ENCODE assay signal across 10 cellular contexts in the genomic region with DNA sequence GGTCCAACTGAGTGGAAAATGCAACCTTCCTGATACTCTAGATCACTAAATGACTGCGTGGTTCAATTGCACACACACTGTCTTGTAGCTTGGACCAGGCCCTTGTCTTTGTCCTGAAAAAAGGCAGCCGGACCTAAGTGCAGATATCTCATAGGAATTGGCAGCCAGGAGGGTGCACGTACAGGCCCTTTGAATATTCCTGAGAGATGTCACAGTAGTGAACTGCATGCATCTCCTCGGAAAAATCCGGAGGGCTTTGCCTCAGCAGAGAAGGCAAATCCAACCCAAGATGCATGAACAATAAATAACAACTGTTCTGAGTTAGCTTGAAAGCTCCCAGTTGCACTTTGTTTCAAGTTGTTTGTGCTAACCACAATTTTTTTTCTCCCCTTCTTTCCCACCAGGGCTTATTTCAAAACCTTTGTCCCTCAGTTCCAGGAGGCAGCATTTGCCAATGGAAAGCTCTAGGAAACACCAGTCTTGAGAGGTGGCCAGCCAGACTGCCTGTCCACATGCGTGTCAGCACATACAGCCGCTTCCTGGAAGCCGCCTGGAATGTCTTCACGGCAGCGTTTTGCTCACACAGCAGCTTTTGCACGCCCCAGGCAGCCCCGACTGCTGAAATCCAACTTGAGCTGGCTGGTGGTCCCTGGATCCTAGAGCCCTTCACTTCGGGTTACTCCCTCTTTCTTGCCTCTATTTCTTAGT. TPM values are rescaled to one million over a fixed set of nuclear protein-coding genes. Genes with fewer than 3 reads are reported as not detected.
DNase-seq lines count a peak whose midpoint lies in the region; ATAC-seq and TF ChIP-seq lines count a peak whose summit lies in the region.
"Had no signal": no experiment of that assay in that cellular context is flagged by ENCODE, and none has a peak within 500 bp of the region (broad histone marks: within the 10 kb centered on the region; RNA-seq: fewer than 3 reads in every experiment).

No MANE protein-coding gene starts in this region.

- no peaks in the 10 kb centered on the region for H3K9me3 Mint-ChIP-seq in H9
- no peaks in the 10 kb centered on the region for H3K9me3 Mint-ChIP-seq in chondrocyte (ENCODE audit: low read depth)

- intact Hi-C loops in left lung (cut with DNase I) = no loop called here

- H2BK120ac ChIP-seq in H9 (ENCODE audit: low read depth, low read length, poor library complexity, severe bottlenecking) = no peak overlapping the region

- WGBS in H9 (ENCODE audit: extremely low coverage, insufficient read length, low lambda C conversion rate) = no CpG with 5 or more reads among the region's 13 CpGs

- H3K27ac ChIP-seq in H9 (ENCODE audit: insufficient read length, low read depth, low read length) (no peak overlapping the region), left lung (peak overlapping the region; percentile 20 to 44), stomach smooth muscle (ENCODE audit: low read length) (peak overlapping the region; percentile 58)

- ATAC-seq in left lung (peak; percentile 59), GM21825 (IDR thresholded peaks at IDR 0.05; ENCODE audit: unreplicated experiment) (no peak)
- ATAC-seq: GM12878 had no signal

- no peak overlapping the region for H3K14ac ChIP-seq in H9 (ENCODE audit: insufficient read depth, low read length)

- no peak overlapping the region for H3K9ac ChIP-seq in H9 (ENCODE audit: extremely low read depth, insufficient read length, low read length)
- peak overlapping the region in 1 of 2 donors; percentile 36 for H3K9ac ChIP-seq in stomach smooth muscle (ENCODE audit: low read length in 2 of 2)

- peaks cover 25 to 33% of the 10 kb centered on the region in 2 experiments for H3K4me1 Mint-ChIP-seq in H9
- peaks cover 80% of the 10 kb centered on the region for H3K4me1 Mint-ChIP-seq in chondrocyte (ENCODE audit: low read depth)

- no peak overlapping the region for H4K8ac ChIP-seq in H9 (replicated peaks; ENCODE audit: insufficient read length, low read depth, low read length)

- no peak overlapping the region for H2AFZ ChIP-seq in H9 (ENCODE audit: low read length)

- TF ChIP-seq CTCF in H9 (conservative IDR thresholded peaks at IDR 0.05) (no peak), chondrocyte (IDR thresholded peaks at IDR 0.05) (peak; percentile 31), left lung (IDR thresholded peaks at IDR 0.05) (no peak)

- no peak overlapping the region for H3K4me2 ChIP-seq in H9 (ENCODE audit: insufficient read depth, insufficient read length, low read length)

- no peak overlapping the region for H4K5ac ChIP-seq in H9 (ENCODE audit: insufficient read length, low read depth, low read length)

- H3K18ac ChIP-seq in H9 (ENCODE audit: insufficient read length, low read depth, low read length) = no peak overlapping the region

- H4K20me1 ChIP-seq in H9 (ENCODE audit: control insufficient read depth, insufficient read depth, insufficient read length) = no peaks in the 10 kb centered on the region

- H3K4ac ChIP-seq in H9 (ENCODE audit: low read depth, low read length) = no peak overlapping the region

- H3K27me3 ChIP-seq in H9 (ENCODE audit: insufficient read depth, low read length) (no peaks in the 10 kb centered on the region), left lung (no peaks in the 10 kb centered on the region), stomach smooth muscle (ENCODE audit: control insufficient read depth in 1 of 2, insufficient read depth in 2 of 2, low read length in 2 of 2) (no peaks in the 10 kb centered on the region)

- peak overlapping the region; percentile 18 to 83 (median 55); a peak in 4 of 7 replicates for H3K27ac Mint-ChIP-seq in H9
- H3K27ac Mint-ChIP-seq in chondrocyte (ENCODE audit: unreplicated experiment) = peak overlapping the region; percentile 97

- DNase-seq in H9 = no peak
- no peak for DNase-seq in chondrocyte (ENCODE audit: low spot score)
- peak in 1 of 2 donors; percentile 78 for DNase-seq in left lung
- no peak for DNase-seq in HUDEP-2 (lab: John Stamatoyannopoulos, UW; ENCODE audit: unreplicated experiment in 76 of 76)
- DNase-seq in D341Med (ENCODE audit: low spot score) = no peak
- no peak for DNase-seq in NCI-H748 treated with DMSO at 0.1 percent for 48 hours (lab: John Stamatoyannopoulos, UW)
- DNase-seq: activated T-cell treated with anti-CD3 and anti-CD28 coated beads, Interleukin-2, amount 50 U/mL, for 1 hour had no signal

- no peaks in the 10 kb centered on the region for H3K9me3 ChIP-seq in H9 (ENCODE audit: control insufficient read depth, low read depth, low read length)
- no peaks in the 10 kb centered on the region for H3K9me3 ChIP-seq in left lung
- no peaks in the 10 kb centered on the region for H3K9me3 ChIP-seq in stomach smooth muscle (ENCODE audit: control insufficient read depth in 2 of 2, low read length in 2 of 2)

- no peaks in the 10 kb centered on the region for H3K4me1 ChIP-seq in H9 (ENCODE audit: insufficient read depth, low read length)
- peaks cover 3 to 9% of the 10 kb centered on the region in 2 donors for H3K4me1 ChIP-seq in left lung
- H3K4me1 ChIP-seq in stomach smooth muscle (ENCODE audit: control insufficient read depth, insufficient read depth, low read length) = peaks cover 53% of the 10 kb centered on the region

- no peak overlapping the region for H2BK15ac ChIP-seq in H9 (ENCODE audit: low read depth, low read length)

- H2BK12ac ChIP-seq in H9 (ENCODE audit: insufficient read length, low read depth, low read length) = no peak overlapping the region

- no peak overlapping the region for H3T11ph ChIP-seq in H9 (ENCODE audit: low read length)

- H3K79me2 ChIP-seq in H9 (ENCODE audit: insufficient read depth, low read length) = no peaks in the 10 kb centered on the region

- no peak overlapping the region for H3K4me3 Mint-ChIP-seq in H9
- H3K4me3 Mint-ChIP-seq in chondrocyte (ENCODE audit: unreplicated experiment) = no peak overlapping the region

- no peak overlapping the region for H2BK20ac ChIP-seq in H9 (ENCODE audit: low read depth, low read length, poor library complexity, severe bottlenecking)

- peaks cover 1% of the 10 kb centered on the region; the same call in 1 of the 2 replicates for H3K27me3 Mint-ChIP-seq in H9 (ENCODE audit: low read depth)
- no peaks in the 10 kb centered on the region for H3K27me3 Mint-ChIP-seq in chondrocyte (ENCODE audit: low read depth)

- no peak overlapping the region for H3K56ac ChIP-seq in H9 (ENCODE audit: insufficient read length, low read depth, low read length)

- H3K36me3 ChIP-seq in left lung = peaks cover 0 to 5% of the 10 kb centered on the region in 2 donors
- H3K36me3 ChIP-seq in stomach smooth muscle (ENCODE audit: control insufficient read depth in 2 of 2, insufficient read depth in 2 of 2, low read length in 2 of 2) = no peaks in the 10 kb centered on the region

- H2BK5ac ChIP-seq in H9 (ENCODE audit: insufficient read length, low read length) = no peak overlapping the region

- H3K4me3 ChIP-seq in left lung (no peak overlapping the region), stomach smooth muscle (ENCODE audit: low read length in 2 of 2) (peak overlapping the region in 1 of 2 donors; percentile 21)
- H3K4me3 ChIP-seq: GM12878 had no signal

- no peaks in the 10 kb centered on the region for H3K23me2 ChIP-seq in H9 (ENCODE audit: insufficient read length, low read depth, low read length, poor library complexity, severe bottlenecking)

- no peaks in the 10 kb centered on the region; a peak in 1 of 7 replicates for H3K36me3 Mint-ChIP-seq in H9 (ENCODE audit: insufficient read depth in 1 of 3, low read depth in 3 of 3)
- no peaks in the 10 kb centered on the region for H3K36me3 Mint-ChIP-seq in chondrocyte (ENCODE audit: low read depth)

- H4K91ac ChIP-seq in H9 (ENCODE audit: insufficient read length, low read depth, low read length) = no peak overlapping the region

- no peak overlapping the region for H2AK5ac ChIP-seq in H9 (ENCODE audit: insufficient read length, low read length)

- H3K23ac ChIP-seq in H9 (ENCODE audit: insufficient read length, low read depth, low read length) = no peak overlapping the region

- no peaks in the 10 kb centered on the region for H3K79me1 ChIP-seq in H9 (ENCODE audit: insufficient read depth, low read depth, low read length, poor library complexity, severe bottlenecking)

RNA-seq across cellular contexts. Expression of a gene that starts 54.5 kb away (rescaled TPM):
- total RNA-seq in H9 (2021) (7.3 and 7.4 TPM in 2 replicates), chondrocyte (93.0 to 163 TPM (median 156 TPM) in 3 replicates), left lung (100 to 1,000 TPM in 1 of 2 donors, 10 to 100 TPM in 1; 83.4 to 114 TPM)

Comparison
In these comparisons a context has a peak if more than half of its experiments do, and no peak if none do; other contexts are left out.
1. RNA of a gene that starts 54.5 kb away (total RNA-seq): 93.0 to 163 TPM in chondrocyte and 83.4 to 114 TPM in left lung; 7.3 to 7.4 TPM in H9; every median in the first group is over 10 times any median in the second.